Comparison of ENCODE assay signal across 1 cellular context in the genomic region with DNA sequence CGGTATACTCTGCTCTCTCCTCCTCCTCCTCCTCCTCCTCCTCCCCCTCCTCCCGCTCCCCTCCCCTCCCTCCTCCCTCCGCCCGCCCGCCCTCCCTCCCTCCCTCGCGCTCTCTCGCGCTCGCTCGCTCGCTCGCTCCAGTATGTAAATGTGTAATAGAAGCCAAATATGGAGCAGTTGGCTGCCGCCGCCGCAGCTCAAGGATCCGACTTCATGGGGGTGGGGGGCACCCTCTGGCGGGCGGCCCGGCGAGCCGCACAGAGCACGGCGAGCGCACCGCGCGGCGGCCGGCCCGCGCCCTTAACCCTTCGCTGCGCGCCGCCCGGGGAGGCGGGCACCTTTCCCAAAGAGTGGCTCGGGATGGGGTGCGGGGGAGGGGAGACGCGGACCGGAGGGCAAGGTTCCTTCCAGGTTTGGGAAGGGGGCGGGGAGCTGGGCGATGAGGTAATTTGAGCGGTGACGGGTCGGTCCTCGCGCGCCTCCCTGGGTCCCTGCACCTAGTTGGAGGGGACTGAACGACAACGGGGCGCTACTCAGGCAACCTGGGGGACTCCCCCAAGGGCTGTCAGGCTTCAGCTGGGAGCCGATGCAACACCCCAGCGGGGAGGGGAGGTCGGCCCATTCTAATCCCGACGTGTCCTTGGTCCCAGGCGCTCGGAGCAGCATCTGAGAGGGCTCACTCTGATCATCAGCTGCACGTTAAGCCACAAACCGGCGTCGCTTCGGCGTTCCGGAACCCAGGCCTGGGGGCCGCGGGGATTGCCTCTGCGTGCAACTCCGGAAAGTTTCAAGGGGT.
TF ChIP-seq lines count a peak whose summit lies in the region.

No MANE protein-coding gene starts in this region.

TF ChIP-seq in HepG2, 621 proteins besides CTCF, POLR2A, EP300 and RAD21 (continued from another document and continues in another):
- TF ChIP-seq, protein P1, sequence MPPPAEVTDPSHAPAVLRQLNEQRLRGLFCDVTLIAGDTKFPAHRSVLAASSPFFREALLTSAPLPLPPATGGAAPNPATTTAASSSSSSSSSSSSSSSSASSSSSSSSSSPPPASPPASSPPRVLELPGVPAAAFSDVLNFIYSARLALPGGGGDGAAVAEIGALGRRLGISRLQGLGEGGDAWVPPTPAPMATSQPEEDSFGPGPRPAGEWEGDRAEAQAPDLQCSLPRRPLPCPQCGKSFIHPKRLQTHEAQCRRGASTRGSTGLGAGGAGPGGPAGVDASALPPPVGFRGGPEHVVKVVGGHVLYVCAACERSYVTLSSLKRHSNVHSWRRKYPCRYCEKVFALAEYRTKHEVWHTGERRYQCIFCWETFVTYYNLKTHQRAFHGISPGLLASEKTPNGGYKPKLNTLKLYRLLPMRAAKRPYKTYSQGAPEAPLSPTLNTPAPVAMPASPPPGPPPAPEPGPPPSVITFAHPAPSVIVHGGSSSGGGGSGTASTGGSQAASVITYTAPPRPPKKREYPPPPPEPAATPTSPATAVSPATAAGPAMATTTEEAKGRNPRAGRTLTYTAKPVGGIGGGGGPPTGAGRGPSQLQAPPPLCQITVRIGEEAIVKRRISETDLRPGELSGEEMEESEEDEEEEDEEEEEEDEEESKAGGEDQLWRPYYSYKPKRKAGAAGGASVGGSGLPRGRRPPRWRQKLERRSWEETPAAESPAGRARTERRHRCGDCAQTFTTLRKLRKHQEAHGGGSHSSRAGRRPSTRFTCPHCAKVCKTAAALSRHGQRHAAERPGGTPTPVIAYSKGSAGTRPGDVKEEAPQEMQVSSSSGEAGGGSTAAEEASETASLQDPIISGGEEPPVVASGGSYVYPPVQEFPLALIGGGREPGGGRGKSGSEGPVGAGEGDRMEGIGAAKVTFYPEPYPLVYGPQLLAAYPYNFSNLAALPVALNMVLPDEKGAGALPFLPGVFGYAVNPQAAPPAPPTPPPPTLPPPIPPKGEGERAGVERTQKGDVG (CRISPR knock-in tag; IDR thresholded peaks at IDR 0.05; ENCODE audit: borderline replicate concordance) = peak; percentile 78
- TF ChIP-seq ZNF672 (CRISPR knock-in tag; IDR thresholded peaks at IDR 0.05) = no peak
- TF ChIP-seq CENPT (CRISPR knock-in tag; IDR thresholded peaks at IDR 0.05; ENCODE audit: low read depth) = no peak
- TF ChIP-seq CCDC6 (CRISPR knock-in tag; IDR thresholded peaks at IDR 0.05) = peak; percentile 44; the same call in 1 of the 2 replicates
- TF ChIP-seq ZC3H13 (CRISPR knock-in tag; IDR thresholded peaks at IDR 0.05) = 0 out of 2 replicates have a peak, but pooled peaks have one; percentile 49
- TF ChIP-seq ZNF850 (CRISPR knock-in tag; conservative IDR thresholded peaks at IDR 0.05) = no peak
- TF ChIP-seq SRY (CRISPR knock-in tag; IDR thresholded peaks at IDR 0.05) = no peak
- no peak for TF ChIP-seq GZF1 (CRISPR knock-in tag; IDR thresholded peaks at IDR 0.05)
- TF ChIP-seq HNF4G (IDR thresholded peaks at IDR 0.05; ENCODE audit: borderline replicate concordance, low read depth, low read length) = peak; percentile 86
- TF ChIP-seq HNF4G (CRISPR knock-in tag; IDR thresholded peaks at IDR 0.05; ENCODE audit: borderline replicate concordance, low read depth) = peak; percentile 72; the same call in 1 of the 2 replicates
- TF ChIP-seq NKX3-1 (CRISPR knock-in tag; IDR thresholded peaks at IDR 0.05) = no peak
- TF ChIP-seq, protein P2, sequence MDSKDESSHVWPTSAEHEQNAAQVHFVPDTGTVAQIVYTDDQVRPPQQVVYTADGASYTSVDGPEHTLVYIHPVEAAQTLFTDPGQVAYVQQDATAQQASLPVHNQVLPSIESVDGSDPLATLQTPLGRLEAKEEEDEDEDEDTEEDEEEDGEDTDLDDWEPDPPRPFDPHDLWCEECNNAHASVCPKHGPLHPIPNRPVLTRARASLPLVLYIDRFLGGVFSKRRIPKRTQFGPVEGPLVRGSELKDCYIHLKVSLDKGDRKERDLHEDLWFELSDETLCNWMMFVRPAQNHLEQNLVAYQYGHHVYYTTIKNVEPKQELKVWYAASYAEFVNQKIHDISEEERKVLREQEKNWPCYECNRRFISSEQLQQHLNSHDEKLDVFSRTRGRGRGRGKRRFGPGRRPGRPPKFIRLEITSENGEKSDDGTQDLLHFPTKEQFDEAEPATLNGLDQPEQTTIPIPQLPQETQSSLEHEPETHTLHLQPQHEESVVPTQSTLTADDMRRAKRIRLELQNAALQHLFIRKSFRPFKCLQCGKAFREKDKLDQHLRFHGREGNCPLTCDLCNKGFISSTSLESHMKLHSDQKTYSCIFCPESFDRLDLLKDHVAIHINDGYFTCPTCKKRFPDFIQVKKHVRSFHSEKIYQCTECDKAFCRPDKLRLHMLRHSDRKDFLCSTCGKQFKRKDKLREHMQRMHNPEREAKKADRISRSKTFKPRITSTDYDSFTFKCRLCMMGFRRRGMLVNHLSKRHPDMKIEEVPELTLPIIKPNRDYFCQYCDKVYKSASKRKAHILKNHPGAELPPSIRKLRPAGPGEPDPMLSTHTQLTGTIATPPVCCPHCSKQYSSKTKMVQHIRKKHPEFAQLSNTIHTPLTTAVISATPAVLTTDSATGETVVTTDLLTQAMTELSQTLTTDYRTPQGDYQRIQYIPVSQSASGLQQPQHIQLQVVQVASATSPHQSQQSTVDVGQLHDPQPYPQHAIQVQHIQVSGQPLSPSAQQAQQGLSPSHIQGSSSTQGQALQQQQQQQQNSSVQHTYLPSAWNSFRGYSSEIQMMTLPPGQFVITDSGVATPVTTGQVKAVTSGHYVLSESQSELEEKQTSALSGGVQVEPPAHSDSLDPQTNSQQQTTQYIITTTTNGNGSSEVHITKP (CRISPR knock-in tag; IDR thresholded peaks at IDR 0.05; ENCODE audit: low read depth) = no peak; the same call in 1 of the 2 replicates
- peak; percentile 88 for TF ChIP-seq ZNF292 (CRISPR knock-in tag; IDR thresholded peaks at IDR 0.05; ENCODE audit: borderline replicate concordance, low read depth)
- TF ChIP-seq, protein P3, sequence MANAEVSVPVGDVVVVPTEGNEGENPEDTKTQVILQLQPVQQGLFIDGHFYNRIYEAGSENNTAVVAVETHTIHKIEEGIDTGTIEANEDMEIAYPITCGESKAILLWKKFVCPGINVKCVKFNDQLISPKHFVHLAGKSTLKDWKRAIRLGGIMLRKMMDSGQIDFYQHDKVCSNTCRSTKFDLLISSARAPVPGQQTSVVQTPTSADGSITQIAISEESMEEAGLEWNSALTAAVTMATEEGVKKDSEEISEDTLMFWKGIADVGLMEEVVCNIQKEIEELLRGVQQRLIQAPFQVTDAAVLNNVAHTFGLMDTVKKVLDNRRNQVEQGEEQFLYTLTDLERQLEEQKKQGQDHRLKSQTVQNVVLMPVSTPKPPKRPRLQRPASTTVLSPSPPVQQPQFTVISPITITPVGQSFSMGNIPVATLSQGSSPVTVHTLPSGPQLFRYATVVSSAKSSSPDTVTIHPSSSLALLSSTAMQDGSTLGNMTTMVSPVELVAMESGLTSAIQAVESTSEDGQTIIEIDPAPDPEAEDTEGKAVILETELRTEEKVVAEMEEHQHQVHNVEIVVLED (CRISPR knock-in tag; IDR thresholded peaks at IDR 0.05; ENCODE audit: borderline replicate concordance) = no peak
- TF ChIP-seq BRD4 (CRISPR knock-in tag; IDR thresholded peaks at IDR 0.05) = no peak
- TF ChIP-seq, protein P4, sequence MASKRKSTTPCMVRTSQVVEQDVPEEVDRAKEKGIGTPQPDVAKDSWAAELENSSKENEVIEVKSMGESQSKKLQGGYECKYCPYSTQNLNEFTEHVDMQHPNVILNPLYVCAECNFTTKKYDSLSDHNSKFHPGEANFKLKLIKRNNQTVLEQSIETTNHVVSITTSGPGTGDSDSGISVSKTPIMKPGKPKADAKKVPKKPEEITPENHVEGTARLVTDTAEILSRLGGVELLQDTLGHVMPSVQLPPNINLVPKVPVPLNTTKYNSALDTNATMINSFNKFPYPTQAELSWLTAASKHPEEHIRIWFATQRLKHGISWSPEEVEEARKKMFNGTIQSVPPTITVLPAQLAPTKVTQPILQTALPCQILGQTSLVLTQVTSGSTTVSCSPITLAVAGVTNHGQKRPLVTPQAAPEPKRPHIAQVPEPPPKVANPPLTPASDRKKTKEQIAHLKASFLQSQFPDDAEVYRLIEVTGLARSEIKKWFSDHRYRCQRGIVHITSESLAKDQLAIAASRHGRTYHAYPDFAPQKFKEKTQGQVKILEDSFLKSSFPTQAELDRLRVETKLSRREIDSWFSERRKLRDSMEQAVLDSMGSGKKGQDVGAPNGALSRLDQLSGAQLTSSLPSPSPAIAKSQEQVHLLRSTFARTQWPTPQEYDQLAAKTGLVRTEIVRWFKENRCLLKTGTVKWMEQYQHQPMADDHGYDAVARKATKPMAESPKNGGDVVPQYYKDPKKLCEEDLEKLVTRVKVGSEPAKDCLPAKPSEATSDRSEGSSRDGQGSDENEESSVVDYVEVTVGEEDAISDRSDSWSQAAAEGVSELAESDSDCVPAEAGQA (IDR thresholded peaks at IDR 0.05; ENCODE audit: low read depth) = no peak
- TF ChIP-seq, protein P4 (CRISPR knock-in tag; IDR thresholded peaks at IDR 0.05; ENCODE audit: borderline replicate concordance) = no peak
- TF ChIP-seq GATAD2A (CRISPR knock-in tag; IDR thresholded peaks at IDR 0.05) = peak; percentile 65
- TF ChIP-seq ZNF678 (CRISPR knock-in tag; IDR thresholded peaks at IDR 0.05) = 0 out of 2 replicates have a peak, but pooled peaks have one; percentile 23
- TF ChIP-seq TBL1XR1 (IDR thresholded peaks at IDR 0.05; ENCODE audit: borderline replicate concordance, low read length, partially characterized antibody) = peak; percentile 53
- TF ChIP-seq ZNF3 (CRISPR knock-in tag; IDR thresholded peaks at IDR 0.05) = no peak
- no peak; the same call in 1 of the 2 replicates for TF ChIP-seq ZNF30 (CRISPR knock-in tag; IDR thresholded peaks at IDR 0.05)
- no peak for TF ChIP-seq ZNF235 (CRISPR knock-in tag; IDR thresholded peaks at IDR 0.05; ENCODE audit: borderline replicate concordance)
- no peak for TF ChIP-seq TP53 (CRISPR knock-in tag; conservative IDR thresholded peaks at IDR 0.05)
- TF ChIP-seq, protein P5, sequence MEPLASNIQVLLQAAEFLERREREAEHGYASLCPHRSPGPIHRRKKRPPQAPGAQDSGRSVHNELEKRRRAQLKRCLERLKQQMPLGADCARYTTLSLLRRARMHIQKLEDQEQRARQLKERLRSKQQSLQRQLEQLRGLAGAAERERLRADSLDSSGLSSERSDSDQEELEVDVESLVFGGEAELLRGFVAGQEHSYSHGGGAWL (CRISPR knock-in tag; IDR thresholded peaks at IDR 0.05) = peak; percentile 77; the same call in 1 of the 2 replicates
- peak; percentile 69 for TF ChIP-seq ZNF616 (CRISPR knock-in tag; IDR thresholded peaks at IDR 0.05; ENCODE audit: low read depth)
- TF ChIP-seq, protein P6, sequence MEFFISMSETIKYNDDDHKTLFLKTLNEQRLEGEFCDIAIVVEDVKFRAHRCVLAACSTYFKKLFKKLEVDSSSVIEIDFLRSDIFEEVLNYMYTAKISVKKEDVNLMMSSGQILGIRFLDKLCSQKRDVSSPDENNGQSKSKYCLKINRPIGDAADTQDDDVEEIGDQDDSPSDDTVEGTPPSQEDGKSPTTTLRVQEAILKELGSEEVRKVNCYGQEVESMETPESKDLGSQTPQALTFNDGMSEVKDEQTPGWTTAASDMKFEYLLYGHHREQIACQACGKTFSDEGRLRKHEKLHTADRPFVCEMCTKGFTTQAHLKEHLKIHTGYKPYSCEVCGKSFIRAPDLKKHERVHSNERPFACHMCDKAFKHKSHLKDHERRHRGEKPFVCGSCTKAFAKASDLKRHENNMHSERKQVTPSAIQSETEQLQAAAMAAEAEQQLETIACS (CRISPR knock-in tag; IDR thresholded peaks at IDR 0.05) = 0 out of 2 replicates have a peak, but pooled peaks have one; percentile 19
- no peak for TF ChIP-seq ZNF737 (CRISPR knock-in tag; IDR thresholded peaks at IDR 0.05; ENCODE audit: borderline replicate concordance)
- no peak for TF ChIP-seq JUND (CRISPR knock-in tag; IDR thresholded peaks at IDR 0.05)
- TF ChIP-seq, protein P7, sequence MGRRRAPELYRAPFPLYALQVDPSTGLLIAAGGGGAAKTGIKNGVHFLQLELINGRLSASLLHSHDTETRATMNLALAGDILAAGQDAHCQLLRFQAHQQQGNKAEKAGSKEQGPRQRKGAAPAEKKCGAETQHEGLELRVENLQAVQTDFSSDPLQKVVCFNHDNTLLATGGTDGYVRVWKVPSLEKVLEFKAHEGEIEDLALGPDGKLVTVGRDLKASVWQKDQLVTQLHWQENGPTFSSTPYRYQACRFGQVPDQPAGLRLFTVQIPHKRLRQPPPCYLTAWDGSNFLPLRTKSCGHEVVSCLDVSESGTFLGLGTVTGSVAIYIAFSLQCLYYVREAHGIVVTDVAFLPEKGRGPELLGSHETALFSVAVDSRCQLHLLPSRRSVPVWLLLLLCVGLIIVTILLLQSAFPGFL (CRISPR knock-in tag; IDR thresholded peaks at IDR 0.05) = no peak
- TF ChIP-seq ZNF598 (CRISPR knock-in tag; IDR thresholded peaks at IDR 0.05; ENCODE audit: borderline replicate concordance) = no peak
- TF ChIP-seq FOSL2 (CRISPR knock-in tag; IDR thresholded peaks at IDR 0.05) = peak; percentile 68
- TF ChIP-seq, protein P8, sequence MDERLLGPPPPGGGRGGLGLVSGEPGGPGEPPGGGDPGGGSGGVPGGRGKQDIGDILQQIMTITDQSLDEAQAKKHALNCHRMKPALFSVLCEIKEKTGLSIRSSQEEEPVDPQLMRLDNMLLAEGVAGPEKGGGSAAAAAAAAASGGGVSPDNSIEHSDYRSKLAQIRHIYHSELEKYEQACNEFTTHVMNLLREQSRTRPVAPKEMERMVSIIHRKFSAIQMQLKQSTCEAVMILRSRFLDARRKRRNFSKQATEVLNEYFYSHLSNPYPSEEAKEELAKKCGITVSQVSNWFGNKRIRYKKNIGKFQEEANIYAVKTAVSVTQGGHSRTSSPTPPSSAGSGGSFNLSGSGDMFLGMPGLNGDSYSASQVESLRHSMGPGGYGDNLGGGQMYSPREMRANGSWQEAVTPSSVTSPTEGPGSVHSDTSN (CRISPR knock-in tag; IDR thresholded peaks at IDR 0.05) = no peak
- TF ChIP-seq ZNF569 (CRISPR knock-in tag; IDR thresholded peaks at IDR 0.05; ENCODE audit: borderline replicate concordance) = no peak
- no peak for TF ChIP-seq WIZ (CRISPR knock-in tag; IDR thresholded peaks at IDR 0.05)
- TF ChIP-seq, protein P9, sequence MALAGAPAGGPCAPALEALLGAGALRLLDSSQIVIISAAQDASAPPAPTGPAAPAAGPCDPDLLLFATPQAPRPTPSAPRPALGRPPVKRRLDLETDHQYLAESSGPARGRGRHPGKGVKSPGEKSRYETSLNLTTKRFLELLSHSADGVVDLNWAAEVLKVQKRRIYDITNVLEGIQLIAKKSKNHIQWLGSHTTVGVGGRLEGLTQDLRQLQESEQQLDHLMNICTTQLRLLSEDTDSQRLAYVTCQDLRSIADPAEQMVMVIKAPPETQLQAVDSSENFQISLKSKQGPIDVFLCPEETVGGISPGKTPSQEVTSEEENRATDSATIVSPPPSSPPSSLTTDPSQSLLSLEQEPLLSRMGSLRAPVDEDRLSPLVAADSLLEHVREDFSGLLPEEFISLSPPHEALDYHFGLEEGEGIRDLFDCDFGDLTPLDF (CRISPR knock-in tag; IDR thresholded peaks at IDR 0.05) = no peak
